ENCODE assay signal across 10 cellular contexts in the genomic region with DNA sequence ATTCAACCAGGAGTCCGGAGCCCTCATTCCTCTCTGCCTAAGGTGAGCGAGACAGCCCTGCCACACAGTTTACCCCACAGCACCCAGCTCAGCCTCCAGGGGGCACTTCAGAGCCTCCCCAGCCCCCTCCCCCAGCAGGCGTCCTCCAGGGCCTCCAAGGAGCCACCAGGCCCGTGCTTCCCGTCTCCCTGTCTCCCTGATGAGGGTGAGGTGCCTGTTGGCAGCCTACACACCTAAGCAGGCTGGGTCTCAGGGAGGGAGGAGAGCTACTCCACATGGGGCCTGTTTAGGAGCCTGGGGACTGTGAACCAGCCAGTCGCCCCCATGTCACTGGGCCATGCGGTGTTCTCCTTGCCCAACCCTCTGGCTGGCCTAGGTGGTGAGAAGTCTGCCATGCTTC. TPM values are rescaled to one million over a fixed set of nuclear protein-coding genes. Genes with fewer than 3 reads are reported as not detected.
DNase-seq lines count a peak whose midpoint lies in the region; ATAC-seq, FAIRE-seq and TF ChIP-seq lines count a peak whose summit lies in the region.
"Had no signal": no experiment of that assay in that cellular context is flagged by ENCODE, and none has a peak within 500 bp of the region (broad histone marks: within the 10 kb centered on the region; RNA-seq: fewer than 3 reads in every experiment).

No MANE protein-coding gene starts in this region.

- H3K9me1 ChIP-seq in keratinocyte (ENCODE audit: control insufficient read depth, extremely low read depth, insufficient read depth, low read length), result no peaks in the 10 kb centered on the region

- no peak overlapping the region for H3K9ac ChIP-seq in keratinocyte (ENCODE audit: control insufficient read depth, extremely low read depth, insufficient read depth, low read length)

- peak; percentile 58 for TF ChIP-seq CTCF in A673 (conservative IDR thresholded peaks at IDR 0.05; ENCODE audit: low read depth, low read length)
- TF ChIP-seq CTCF in activated CD8-positive, alpha-beta T cell treated with anti-CD3 and anti-CD28 coated beads for 36 hours (IDR thresholded peaks at IDR 0.05), result peak; percentile 39
- TF ChIP-seq CTCF in keratinocyte (optimal IDR thresholded peaks at IDR 0.05 in 1 of 3, IDR thresholded peaks at IDR 0.05 in 1 of 3, conservative IDR thresholded peaks at IDR 0.05 in 1 of 3; ENCODE audit: extremely low read depth in 1 of 3, insufficient read depth in 2 of 3, low read length in 3 of 3), result peak; percentile 42 to 56 (median 46)

- no TSS peak for BruUV-seq in A673 (replicated peaks; lab: Mats Ljungman, UMichigan)

- peaks cover 5% of the 10 kb centered on the region for H3K36me3 ChIP-seq in A673 (ENCODE audit: insufficient read depth, low read length, poor library complexity, severe bottlenecking)
- peaks cover 6 to 11% of the 10 kb centered on the region in 2 experiments for H3K36me3 ChIP-seq in keratinocyte (ENCODE audit: control insufficient read depth in 2 of 2, extremely low read depth in 1 of 2, insufficient read depth in 2 of 2, low read length in 2 of 2)

- H3K27me3 ChIP-seq in A673 (replicated peaks; ENCODE audit: insufficient read depth, low read depth, low read length, poor library complexity) (no peaks in the 10 kb centered on the region), keratinocyte (ENCODE audit: control insufficient read depth, extremely low read depth, insufficient read depth, low read length) (no peaks in the 10 kb centered on the region)

- no peak overlapping the region for H3K4me3 Mint-ChIP-seq in activated CD8-positive, alpha-beta T cell treated with anti-CD3 and anti-CD28 coated beads for 36 hours

- CTCF ChIA-PET in A673 (lab: Charles Lee), result interaction anchor here (1.0 kb wide), 1 partner anchor 14 kb away, joined by 3 read pairs; no protein-coding TSS in a partner anchor
- CTCF ChIA-PET in activated CD8-positive, alpha-beta T cell treated with anti-CD3 and anti-CD28 coated beads for 36 hours (lab: Charles Lee), result interaction anchor here (0.8 to 3.1 kb wide), 7 partner anchors 9 to 54 kb away, joined by 3 to 12 read pairs (median 4); no protein-coding TSS in a partner anchor

- H3K27ac ChIP-seq in A673 (ENCODE audit: low read depth, low read length, poor library complexity, severe bottlenecking) (no peak overlapping the region), keratinocyte (ENCODE audit: control insufficient read depth, insufficient read depth, low read length) (no peak overlapping the region)
- H3K27ac ChIP-seq: HL-60 had no signal

- H3K4me1 ChIP-seq in A673 (ENCODE audit: insufficient read depth, low read length, poor library complexity, severe bottlenecking) (no peaks in the 10 kb centered on the region), keratinocyte (ENCODE audit: control insufficient read depth, extremely low read depth, insufficient read depth, low read length) (peaks cover 15% of the 10 kb centered on the region)

- no peaks in the 10 kb centered on the region for H3K9me3 Mint-ChIP-seq in activated CD8-positive, alpha-beta T cell treated with anti-CD3 and anti-CD28 coated beads for 36 hours

- peaks cover 4% of the 10 kb centered on the region for H3K36me3 Mint-ChIP-seq in activated CD8-positive, alpha-beta T cell treated with anti-CD3 and anti-CD28 coated beads for 36 hours (ENCODE audit: low read depth)

- H4K20me1 ChIP-seq in keratinocyte (ENCODE audit: control insufficient read depth, extremely low read depth, insufficient read depth, low read length), result no peaks in the 10 kb centered on the region

- no peak overlapping the region for H2AFZ ChIP-seq in keratinocyte (ENCODE audit: control insufficient read depth, low read length)

- H3K9me3 ChIP-seq in A673 (ENCODE audit: low read depth, low read length, poor library complexity, severe bottlenecking) (no peaks in the 10 kb centered on the region), keratinocyte (ENCODE audit: control insufficient read depth, low read depth, low read length) (no peaks in the 10 kb centered on the region)

- no peak for ATAC-seq in activated CD8-positive, alpha-beta T cell treated with anti-CD3 and anti-CD28 coated beads for 36 hours
- ATAC-seq in GM18868 (IDR thresholded peaks at IDR 0.05; ENCODE audit: unreplicated experiment) (no peak), HG02759 (IDR thresholded peaks at IDR 0.05; ENCODE audit: unreplicated experiment) (no peak), GM21576 (IDR thresholded peaks at IDR 0.05; ENCODE audit: unreplicated experiment) (no peak)

- no peak for TF ChIP-seq POLR2A in GM12891 (IDR thresholded peaks at IDR 0.05; ENCODE audit: low read depth, low read length)

- no peak overlapping the region for H3K4me2 ChIP-seq in keratinocyte (ENCODE audit: control insufficient read depth, extremely low read depth, insufficient read depth, low read depth, low read length)

- POLR2A ChIA-PET in A673 (lab: Charles Lee; ENCODE audit: low non-redundant PET), result no interaction called here
- POLR2A ChIA-PET in activated CD8-positive, alpha-beta T cell treated with anti-CD3 and anti-CD28 coated beads for 36 hours (lab: Charles Lee), result no interaction called here

- H3K4me3 ChIP-seq in A673 (ENCODE audit: low read depth, low read length, poor library complexity, severe bottlenecking) (no peak overlapping the region), keratinocyte (ENCODE audit: control insufficient read depth in 2 of 3, extremely low read depth in 1 of 3, insufficient read depth in 2 of 3, low read depth in 1 of 3, low read length in 3 of 3) (no peak overlapping the region)

- peaks cover 30% of the 10 kb centered on the region for H3K4me1 Mint-ChIP-seq in activated CD8-positive, alpha-beta T cell treated with anti-CD3 and anti-CD28 coated beads for 36 hours (ENCODE audit: low read depth)

- H3K27ac Mint-ChIP-seq in activated CD8-positive, alpha-beta T cell treated with anti-CD3 and anti-CD28 coated beads for 36 hours, result no peak overlapping the region

- DNase-seq in A673 (ENCODE audit: low spot score) (peak; percentile 37), GM12891 (ENCODE audit: insufficient read length, low spot score) (peak; percentile 48), keratinocyte (ENCODE audit: low read depth, low spot score) (no peak), EL (no peak)
- peak; percentile 56 for DNase-seq in activated CD8-positive, alpha-beta T cell treated with anti-CD3 and anti-CD28 coated beads for 36 hours
- DNase-seq: T1000 had no signal

- FAIRE-seq in GM12891 (lab: Jason Lieb, UNC) (no peak), keratinocyte (lab: Jason Lieb, UNC) (no peak)

- dilution Hi-C loops in keratinocyte (cut with MboI; ENCODE audit: extremely low pct_ligation_motif_present, low sequenced_read_pairs), result no loop called here

- intact Hi-C loops in A673 (cut with micrococcal nuclease; ENCODE audit: unreplicated experiment), result no loop called here
- intact Hi-C loops in activated CD8-positive, alpha-beta T cell treated with anti-CD3 and anti-CD28 coated beads for 36 hours (cut with micrococcal nuclease), result no loop called here

- no peaks in the 10 kb centered on the region for H3K27me3 Mint-ChIP-seq in activated CD8-positive, alpha-beta T cell treated with anti-CD3 and anti-CD28 coated beads for 36 hours

- H3K79me2 ChIP-seq in keratinocyte (ENCODE audit: control insufficient read depth, insufficient read depth, low read length), result no peaks in the 10 kb centered on the region

TF ChIP-seq in GM12891, 5 proteins besides CTCF, POLR2A, EP300 and RAD21:
- no peak for TF ChIP-seq PAX5 (IDR thresholded peaks at IDR 0.05; ENCODE audit: insufficient read depth, low read length, severe bottlenecking)
- no peak for TF ChIP-seq SPI1 (IDR thresholded peaks at IDR 0.05; ENCODE audit: low read depth, low read length)
- no peak for TF ChIP-seq POLR2AphosphoS5 (IDR thresholded peaks at IDR 0.05; ENCODE audit: low read depth, low read length)
- TF ChIP-seq POU2F2 (IDR thresholded peaks at IDR 0.05; ENCODE audit: low read depth, low read length), result no peak
- TF ChIP-seq TAF1 (IDR thresholded peaks at IDR 0.05; ENCODE audit: low read depth, low read length), result no peak

RNA-seq across cellular contexts. Expression of a gene that starts 28.9 kb away (rescaled TPM):
- 29.4 and 32.0 TPM in 2 replicates for total RNA-seq in A673 (2021)
- 33.9 TPM for polyA plus RNA-seq in GM12891 (2012; ENCODE audit: low read depth, missing spikeins)
- total RNA-seq in activated CD8-positive, alpha-beta T cell treated with anti-CD3 and anti-CD28 coated beads for 36 hours, result 10 to 100 TPM; 39.5 to 39.8 TPM
- 16.9 to 45.1 TPM (median 24.8 TPM) in 3 replicates for polyA plus RNA-seq in keratinocyte
- 38.5 TPM for polyA plus RNA-seq in keratinocyte (2011; ENCODE audit: low read depth)
- 23.0 and 34.3 TPM in 2 replicates for polyA plus RNA-seq in keratinocyte (2011; cell fraction: cytosol; rRNA removed)
- 30.9 and 34.4 TPM in 2 replicates for polyA plus RNA-seq in keratinocyte (2011; cell fraction: nucleus; rRNA removed)
- polyA plus RNA-seq in keratinocyte (2012; ENCODE audit: low replicate concordance), result 39.4 and 51.3 TPM in 2 replicates
- 15.2 to 53.0 TPM (median 16.7 TPM) in 3 replicates for polyA minus RNA-seq in keratinocyte
- 36.4 TPM for polyA minus RNA-seq in keratinocyte (2011; cell fraction: cytosol; rRNA and poly(A)+ RNA removed)
- polyA minus RNA-seq in keratinocyte (2011; cell fraction: nucleus; rRNA and poly(A)+ RNA removed), result 22.9 and 24.1 TPM in 2 replicates

Comparison
In these comparisons a context has a peak if more than half of its experiments do, and no peak if none do; other contexts are left out.
1. DNase-seq: peak in A673 (single experiment), GM12891 (single experiment) and activated CD8-positive, alpha-beta T cell treated with anti-CD3 and anti-CD28 coated beads for 36 hours (single experiment); none in keratinocyte (single experiment) and EL (single experiment).
2. Peak in every context shown above with its lines, with median percentiles within 50 percentile points of each other: CTCF ChIP-seq.